8 cellular contexts compared by ENCODE assay signal in the genomic region with DNA sequence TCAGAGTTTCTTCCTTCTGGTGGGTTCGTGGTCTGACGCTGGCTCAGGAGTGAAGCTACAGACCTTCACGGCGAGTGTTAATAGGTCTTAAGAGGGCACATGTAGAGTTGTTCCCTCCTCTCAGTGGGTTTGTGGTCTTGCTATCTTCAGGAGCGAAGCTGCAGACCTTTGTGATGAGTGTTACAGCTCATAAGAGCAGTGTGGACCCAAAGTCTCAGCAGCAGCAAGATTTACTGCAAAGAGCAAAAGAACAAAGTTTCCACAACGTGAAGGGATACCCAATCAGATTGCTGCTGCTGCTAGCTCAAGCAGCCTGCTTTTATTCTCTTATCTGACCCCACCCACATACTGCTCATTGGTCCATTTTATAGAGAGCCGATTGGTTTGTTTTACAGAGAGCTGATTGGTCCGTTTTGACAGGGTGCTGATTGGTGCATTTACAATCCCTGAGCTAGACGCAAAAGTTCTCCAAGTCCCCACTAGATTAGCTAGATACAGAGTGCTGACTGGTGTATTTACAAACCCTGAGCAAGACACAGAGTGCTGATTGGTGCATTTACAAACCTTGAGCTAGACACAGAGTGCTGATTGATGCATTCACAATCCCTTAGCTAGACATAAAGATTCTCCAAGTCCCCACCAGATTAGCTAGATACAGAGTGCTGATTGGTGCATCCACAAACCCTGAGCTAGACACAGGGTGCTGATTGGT. TPM values are rescaled to one million over a fixed set of nuclear protein-coding genes. Genes with fewer than 3 reads are reported as not detected.
DNase-seq lines count a peak whose midpoint lies in the region; ATAC-seq and TF ChIP-seq lines count a peak whose summit lies in the region.
"Not testable (repeated sequence)": the region's sequence is repeated elsewhere in the genome, so short reads cannot be mapped to it uniquely, and the experiment has no call there.

No MANE protein-coding gene starts in this region.

- not testable (repeated sequence) for H2AK5ac ChIP-seq in neuronal stem cell (ENCODE audit: low read depth, low read length)

- not testable (repeated sequence) for H3K14ac ChIP-seq in neuronal stem cell (ENCODE audit: low read length)

- H4K91ac ChIP-seq in neuronal stem cell (ENCODE audit: low read depth, low read length, poor library complexity): not testable (repeated sequence)

- intact Hi-C loops in activated CD8-positive, alpha-beta T cell treated with anti-CD3 and anti-CD28 coated beads for 36 hours (cut with micrococcal nuclease); activated T-helper 2 cell treated with anti-CD3 and anti-CD28 coated beads, Interferon-gamma antibody, Interleukin-2, Interleukin-4, amounts not matched to agents 10 μg/mL and 5 μg/mL and 100 μg/mL, durations not matched to agents 14 hours and 24 hours and 36 hours (cut with micrococcal nuclease); testis (cut with DNase I; ENCODE audit: low total_unique reads): not testable (repeated sequence)

- peak overlapping the region; percentile 18 for H3K4me2 ChIP-seq in neuronal stem cell (ENCODE audit: insufficient read depth, low read length, poor library complexity, severe bottlenecking)

- not testable (repeated sequence) for H2BK120ac ChIP-seq in neuronal stem cell (ENCODE audit: low read depth, low read length)

- not testable (repeated sequence) for H3K23ac ChIP-seq in neuronal stem cell (ENCODE audit: low read depth, low read length, poor library complexity)

- peak; percentile 3 for DNase-seq in Caki2 (ENCODE audit: low read depth)
- DNase-seq in KBM-7: peak; percentile 19
- DNase-seq in activated CD8-positive, alpha-beta T cell treated with anti-CD3 and anti-CD28 coated beads for 36 hours: peak; percentile 58
- not testable (repeated sequence) for DNase-seq in activated T-helper 2 cell treated with anti-CD3 and anti-CD28 coated beads, Interferon-gamma antibody, Interleukin-2, Interleukin-4, amounts not matched to agents 10 μg/mL and 5 μg/mL and 100 μg/mL, durations not matched to agents 14 hours and 24 hours and 36 hours (ENCODE audit: low spot score); effector memory CD8-positive, alpha-beta T cell; neuronal stem cell (ENCODE audit: low spot score)
- peak; percentile 40 for DNase-seq in testis

- not testable (repeated sequence) for H3K4me3 ChIP-seq in neuronal stem cell (ENCODE audit: low read length in 2 of 2); testis

- H3K27ac Mint-ChIP-seq in T-helper 1 cell treated with Interleukin-12 subunit alpha and Interleukin-12 subunit beta and Interleukin-4 antibody, amounts not matched to agents 30 μg/mL and 1 μg/mL, for 36 hours; activated T-helper 2 cell treated with anti-CD3 and anti-CD28 coated beads, Interferon-gamma antibody, Interleukin-2, Interleukin-4, amounts not matched to agents 10 μg/mL and 5 μg/mL and 100 μg/mL, durations not matched to agents 14 hours and 24 hours and 36 hours: not testable (repeated sequence)
- H3K27ac Mint-ChIP-seq in activated CD8-positive, alpha-beta T cell treated with anti-CD3 and anti-CD28 coated beads for 36 hours: peak overlapping the region; percentile 56
- peak overlapping the region in 1 of 2 donors; percentile 51 for H3K27ac Mint-ChIP-seq in effector memory CD8-positive, alpha-beta T cell

- not testable (repeated sequence) for H3K18ac ChIP-seq in neuronal stem cell (ENCODE audit: low read length)

- not testable (repeated sequence) for H3K4me1 Mint-ChIP-seq in T-helper 1 cell treated with Interleukin-12 subunit alpha and Interleukin-12 subunit beta and Interleukin-4 antibody, amounts not matched to agents 30 μg/mL and 1 μg/mL, for 36 hours (ENCODE audit: low read depth); activated T-helper 2 cell treated with anti-CD3 and anti-CD28 coated beads, Interferon-gamma antibody, Interleukin-2, Interleukin-4, amounts not matched to agents 10 μg/mL and 5 μg/mL and 100 μg/mL, durations not matched to agents 14 hours and 24 hours and 36 hours (ENCODE audit: low read depth); effector memory CD8-positive, alpha-beta T cell (ENCODE audit: low read depth in 2 of 2)
- H3K4me1 Mint-ChIP-seq in activated CD8-positive, alpha-beta T cell treated with anti-CD3 and anti-CD28 coated beads for 36 hours (ENCODE audit: low read depth): peaks cover 10% of the 10 kb centered on the region

- H2BK15ac ChIP-seq in neuronal stem cell (ENCODE audit: low read length): not testable (repeated sequence)

- not testable (repeated sequence) for TF ChIP-seq CTCF in activated CD8-positive, alpha-beta T cell treated with anti-CD3 and anti-CD28 coated beads for 36 hours (IDR thresholded peaks at IDR 0.05); testis (IDR thresholded peaks at IDR 0.05)

- ATAC-seq in activated CD8-positive, alpha-beta T cell treated with anti-CD3 and anti-CD28 coated beads for 36 hours: peak; percentile 84
- ATAC-seq in effector memory CD8-positive, alpha-beta T cell (replicated peaks): peak; percentile 21

- H3K27me3 ChIP-seq in neuronal stem cell (ENCODE audit: control insufficient read depth in 3 of 3, insufficient read depth in 3 of 3, low read depth in 1 of 3, low read length in 3 of 3); testis: not testable (repeated sequence)

- no CpG with 5 or more reads among the region's 9 CpGs for WGBS in neuronal stem cell (ENCODE audit: extremely low coverage in 2 of 2, insufficient read length in 2 of 2, insufficient replicate concordance in 1 of 2), 2 donors
- WGBS in testis, 2 donors: 65 to 73% methylated on average over 9 of the region's 9 CpGs

- POLR2A ChIA-PET in activated CD8-positive, alpha-beta T cell treated with anti-CD3 and anti-CD28 coated beads for 36 hours (lab: Charles Lee): interaction anchor here (0.8 kb wide), 1 partner anchor 20 kb away, joined by 4 read pairs; a partner anchor contains a TSS

- not testable (repeated sequence) for H3K9me3 ChIP-seq in neuronal stem cell (replicated peaks in 1 of 2; ENCODE audit: control insufficient read depth in 2 of 2, insufficient read depth in 1 of 2, low read depth in 1 of 2, low read length in 2 of 2); testis

- TF ChIP-seq POLR2A in testis (IDR thresholded peaks at IDR 0.05): not testable (repeated sequence)

- in situ Hi-C loops in Caki2 (cut with HindIII; ENCODE audit: low pct_unique_long_range_greater_than_20kb, low sequenced_read_pairs); KBM-7 (cut with MboI; ENCODE audit: low pct_unique_long_range_greater_than_20kb, low sequenced_read_pairs): not testable (repeated sequence)

- not testable (repeated sequence) for H4K8ac ChIP-seq in neuronal stem cell (ENCODE audit: low read depth, low read length)

- not testable (repeated sequence) for H3K27me3 Mint-ChIP-seq in T-helper 1 cell treated with Interleukin-12 subunit alpha and Interleukin-12 subunit beta and Interleukin-4 antibody, amounts not matched to agents 30 μg/mL and 1 μg/mL, for 36 hours (ENCODE audit: low read depth); activated CD8-positive, alpha-beta T cell treated with anti-CD3 and anti-CD28 coated beads for 36 hours; activated T-helper 2 cell treated with anti-CD3 and anti-CD28 coated beads, Interferon-gamma antibody, Interleukin-2, Interleukin-4, amounts not matched to agents 10 μg/mL and 5 μg/mL and 100 μg/mL, durations not matched to agents 14 hours and 24 hours and 36 hours (ENCODE audit: low read depth); effector memory CD8-positive, alpha-beta T cell

- H3K4ac ChIP-seq in neuronal stem cell (ENCODE audit: low read length): not testable (repeated sequence)

- H3K36me3 Mint-ChIP-seq in T-helper 1 cell treated with Interleukin-12 subunit alpha and Interleukin-12 subunit beta and Interleukin-4 antibody, amounts not matched to agents 30 μg/mL and 1 μg/mL, for 36 hours (ENCODE audit: low read depth); activated CD8-positive, alpha-beta T cell treated with anti-CD3 and anti-CD28 coated beads for 36 hours (ENCODE audit: low read depth); activated T-helper 2 cell treated with anti-CD3 and anti-CD28 coated beads, Interferon-gamma antibody, Interleukin-2, Interleukin-4, amounts not matched to agents 10 μg/mL and 5 μg/mL and 100 μg/mL, durations not matched to agents 14 hours and 24 hours and 36 hours (ENCODE audit: low read depth); effector memory CD8-positive, alpha-beta T cell (ENCODE audit: insufficient read depth): not testable (repeated sequence)

- not testable (repeated sequence) for H3K9me3 Mint-ChIP-seq in T-helper 1 cell treated with Interleukin-12 subunit alpha and Interleukin-12 subunit beta and Interleukin-4 antibody, amounts not matched to agents 30 μg/mL and 1 μg/mL, for 36 hours; activated CD8-positive, alpha-beta T cell treated with anti-CD3 and anti-CD28 coated beads for 36 hours; activated T-helper 2 cell treated with anti-CD3 and anti-CD28 coated beads, Interferon-gamma antibody, Interleukin-2, Interleukin-4, amounts not matched to agents 10 μg/mL and 5 μg/mL and 100 μg/mL, durations not matched to agents 14 hours and 24 hours and 36 hours; effector memory CD8-positive, alpha-beta T cell

- CTCF ChIA-PET in activated CD8-positive, alpha-beta T cell treated with anti-CD3 and anti-CD28 coated beads for 36 hours (lab: Charles Lee): interaction anchor here (0.9 to 1.7 kb wide), 2 partner anchors 21 to 62 kb away, joined by 3 read pairs; a partner anchor contains a TSS

- H3K36me3 ChIP-seq in neuronal stem cell (replicated peaks in 1 of 2; ENCODE audit: control insufficient read depth in 2 of 2, insufficient read depth in 2 of 2, low read length in 2 of 2); testis (ENCODE audit: low read depth, missing control alignments): not testable (repeated sequence)

- not testable (repeated sequence) for H2BK5ac ChIP-seq in neuronal stem cell (ENCODE audit: low read length)

- peak overlapping the region; percentile 75 for H2AFZ ChIP-seq in neuronal stem cell (ENCODE audit: low read length)

- not testable (repeated sequence) for H2BK12ac ChIP-seq in neuronal stem cell (ENCODE audit: low read length)

- peak overlapping the region; percentile 11 for H3K4me3 Mint-ChIP-seq in T-helper 1 cell treated with Interleukin-12 subunit alpha and Interleukin-12 subunit beta and Interleukin-4 antibody, amounts not matched to agents 30 μg/mL and 1 μg/mL, for 36 hours
- H3K4me3 Mint-ChIP-seq in activated CD8-positive, alpha-beta T cell treated with anti-CD3 and anti-CD28 coated beads for 36 hours: peak overlapping the region; percentile 62
- H3K4me3 Mint-ChIP-seq in activated T-helper 2 cell treated with anti-CD3 and anti-CD28 coated beads, Interferon-gamma antibody, Interleukin-2, Interleukin-4, amounts not matched to agents 10 μg/mL and 5 μg/mL and 100 μg/mL, durations not matched to agents 14 hours and 24 hours and 36 hours (ENCODE audit: low read depth): peak overlapping the region; percentile 50
- peak overlapping the region; percentile 48 to 59 for H3K4me3 Mint-ChIP-seq in effector memory CD8-positive, alpha-beta T cell

- not testable (repeated sequence) for H3K9ac ChIP-seq in neuronal stem cell (ENCODE audit: low read depth, low read length, poor library complexity)

- not testable (repeated sequence) for H3K79me1 ChIP-seq in neuronal stem cell (ENCODE audit: low read depth, low read length)

- not testable (repeated sequence) for H3K4me1 ChIP-seq in neuronal stem cell (ENCODE audit: control insufficient read depth in 2 of 2, insufficient read depth in 1 of 2, low read depth in 1 of 2, low read length in 2 of 2); testis

- H3K27ac ChIP-seq in neuronal stem cell (replicated peaks; ENCODE audit: low read length); testis: not testable (repeated sequence)

RNA-seq across cellular contexts. Expression of a gene that starts 19.7 kb away (rescaled TPM):
- total RNA-seq in Caki2 (2014; rRNA removed; shearing (Covaris generic); ENCODE audit: low replicate concordance): 22.8 and 25.4 TPM in 2 replicates
- 10 to 100 TPM; 47.9 to 50.3 TPM for total RNA-seq in activated CD8-positive, alpha-beta T cell treated with anti-CD3 and anti-CD28 coated beads for 36 hours
- 49.1 and 49.2 TPM in 2 replicates for total RNA-seq in activated T-helper 2 cell treated with anti-CD3 and anti-CD28 coated beads, Interferon-gamma antibody, Interleukin-2, Interleukin-4, amounts not matched to agents 10 μg/mL and 5 μg/mL and 100 μg/mL, durations not matched to agents 14 hours and 24 hours and 36 hours
- polyA plus RNA-seq in neuronal stem cell (2013, experiment 1 of 2): 33.5 TPM
- polyA plus RNA-seq in neuronal stem cell (2013, experiment 2 of 2): 36.0 TPM
- total RNA-seq in testis: 10 to 100 TPM; 42.7 to 53.6 TPM
- 23.1 TPM for polyA plus RNA-seq in testis (ENCODE audit: insufficient read depth, low read depth, low replicate concordance)

Comparison
In these comparisons a context has a peak if more than half of its experiments do, and no peak if none do; other contexts are left out.
1. H3K4me3 Mint-ChIP-seq: peak in every context shown above with its lines; median percentile 62 in activated CD8-positive, alpha-beta T cell treated with anti-CD3 and anti-CD28 coated beads for 36 hours; 54 in effector memory CD8-positive, alpha-beta T cell; 50 in activated T-helper 2 cell treated with anti-CD3 and anti-CD28 coated beads, Interferon-gamma antibody, Interleukin-2, Interleukin-4, amounts not matched to agents 10 μg/mL and 5 μg/mL and 100 μg/mL, durations not matched to agents 14 hours and 24 hours and 36 hours; 11 in T-helper 1 cell treated with Interleukin-12 subunit alpha and Interleukin-12 subunit beta and Interleukin-4 antibody, amounts not matched to agents 30 μg/mL and 1 μg/mL, for 36 hours.